Comparison of ENCODE assay signal across 20 cellular contexts in the genomic region with DNA sequence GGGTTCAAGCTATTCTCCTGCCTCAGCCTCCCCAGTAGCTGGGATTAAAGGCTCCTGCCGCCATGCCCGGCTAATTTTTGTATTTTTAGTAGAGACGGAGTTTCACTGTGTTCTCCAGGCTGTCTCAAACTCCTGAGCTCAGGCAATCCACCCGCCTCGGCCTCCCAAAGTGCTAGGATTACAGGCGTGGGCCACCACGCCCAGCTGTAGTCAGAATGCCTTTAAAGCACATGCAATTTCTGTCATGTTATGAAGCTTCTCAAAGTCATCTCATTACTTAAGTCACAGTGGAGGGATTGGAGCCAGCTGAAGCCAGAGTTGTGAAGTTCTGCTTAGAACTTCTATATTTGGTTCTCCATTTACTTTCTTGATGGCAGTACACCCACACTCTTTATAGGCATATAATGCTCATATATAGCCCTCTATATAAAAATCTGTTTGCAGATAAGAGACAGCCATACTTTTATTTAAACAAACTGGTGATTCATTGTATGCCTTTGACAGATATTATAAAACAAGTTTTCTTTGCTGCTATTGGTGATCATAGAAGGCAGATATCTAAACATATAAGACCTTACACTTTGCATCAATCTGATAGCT.
"Had no signal": no experiment of that assay in that cellular context is flagged by ENCODE, and none has a peak within 500 bp of the region (broad histone marks: within the 10 kb centered on the region; RNA-seq: fewer than 3 reads in every experiment).

No MANE protein-coding gene starts in this region.

- ATAC-seq: activated CD8-positive, alpha-beta T cell treated with anti-CD3 and anti-CD28 coated beads, Interleukin-2, amount 10 ng/mL, durations not matched to agents 7 days and 5 days; activated naive CD4-positive, alpha-beta T cell treated with anti-CD3 and anti-CD28 coated beads, Interleukin-2, amount 50 U/mL, for 72 hours; activated T-cell treated with anti-CD3 and anti-CD28 coated beads, Interleukin-2, amount 50 U/mL, for 4 hours; T-helper 17 cell; WTC11 had no signal

- H3K27ac ChIP-seq: KMS-11 had no signal

- DNase-seq: activated CD4-positive, alpha-beta T cell treated with anti-CD3 and anti-CD28 coated beads for 48 hours; activated CD4-positive, alpha-beta T cell treated with anti-CD3 and anti-CD28 coated beads, Interleukin-2, amount 50 U/mL, for 4 hours; activated CD4-positive, CD25-positive, alpha-beta regulatory T cell treated with anti-CD3 and anti-CD28 coated beads, Interleukin-2, amount 50 U/mL, for 72 hours; activated CD8-positive, alpha-beta T cell treated with anti-CD3 and anti-CD28 coated beads, Interleukin-2, amount 10 ng/mL, durations not matched to agents 7 days and 5 days; activated effector memory CD4-positive, alpha-beta T cell treated with anti-CD3 and anti-CD28 coated beads, Interleukin-2, amount 50 U/mL, for 16 hours; activated naive CD4-positive, alpha-beta T cell treated with Interleukin-2 at 50 U/mL for 16 hours; activated T-cell treated with anti-CD3 and anti-CD28 coated beads, Interleukin-2, amount 50 U/mL, for 4 hours; amygdala; NCI-H1105 treated with DMSO at 0.1 percent for 48 hours; NCI-H1436 treated with DMSO at 0.1 percent for 48 hours; NCI-H187 treated with DMSO at 0.1 percent for 48 hours; NCI-H2081 treated with DMSO at 0.1 percent for 48 hours; NCI-H446; NCI-H524; SHP77 treated with DMSO at 0.1 percent for 48 hours; T-helper 17 cell; T-helper 9 cell had no signal

- H3K4me2 ChIP-seq: KMS-11 had no signal

- H3K9ac ChIP-seq: KMS-11 had no signal
